15 cellular contexts compared by ENCODE assay signal in genomic region chr13:74070513-74070912, GRCh38.
DNase-seq lines count a peak whose midpoint lies in the region; ATAC-seq and TF ChIP-seq lines count a peak whose summit lies in the region.
"Had no signal": no experiment of that assay in that cellular context is flagged by ENCODE, and none has a peak within 500 bp of the region (broad histone marks: within the 10 kb centered on the region; RNA-seq: fewer than 3 reads in every experiment).

No MANE protein-coding gene starts in this region.

- H3K27me3 ChIP-seq in CD4-positive, alpha-beta T cell (ENCODE audit: control insufficient read depth, insufficient read depth, low read length): no peaks in the 10 kb centered on the region
- H3K27me3 ChIP-seq in dorsolateral prefrontal cortex: no peaks in the 10 kb centered on the region
- H3K27me3 ChIP-seq: BE2C, testis had no signal

- DNase-seq in CD4-positive, alpha-beta T cell: no peak
- peak; percentile 10 for DNase-seq in OCI-M1 (lab: John Stamatoyannopoulos, UW)
- no peak for DNase-seq in immature natural killer cell
- no peak for DNase-seq in NCI-H774 (lab: John Stamatoyannopoulos, UW)
- DNase-seq in dorsolateral prefrontal cortex: no peak
- DNase-seq in MCF 10A (ENCODE audit: unreplicated experiment): no peak
- no peak for DNase-seq in stimulated activated CD4-positive, alpha-beta T cell treated with anti-CD3 and anti-CD28 coated beads, Interleukin-4, amount 100 ng/mL, for 1 hour
- DNase-seq: BE2C, hippocampal formation, left cardiac atrium, testis had no signal

- POLR2A ChIA-PET in CD4-positive, alpha-beta T cell (lab: Charles Lee): interaction anchor here (1.0 to 2.5 kb wide), 16 partner anchors 9 to 305 kb away, joined by 3 to 31 read pairs (median 6); partner anchors contain the start of gene KLF12
- POLR2A ChIA-PET in MCF 10A (lab: Yijun Ruan, JAX): no interaction called here

- H3K9me3 Mint-ChIP-seq in CD4-positive, alpha-beta T cell: no peaks in the 10 kb centered on the region
- no peaks in the 10 kb centered on the region for H3K9me3 Mint-ChIP-seq in immature natural killer cell
- H3K9me3 Mint-ChIP-seq in MCF 10A (ENCODE audit: unreplicated experiment): no peaks in the 10 kb centered on the region

- no peaks in the 10 kb centered on the region for H3K9me3 ChIP-seq in CD4-positive, alpha-beta T cell (ENCODE audit: control insufficient read depth, low read length)
- H3K9me3 ChIP-seq: BE2C, prostate gland, testis had no signal

- no TSS peak for BruUV-seq in MCF 10A (replicated peaks; lab: Mats Ljungman, UMichigan)

- intact Hi-C loops in CD4-positive, alpha-beta T cell (cut with DNase I, micrococcal nuclease): loop anchor here (1.0 to 10.0 kb wide), 8 partner anchors 20 to 306 kb away; partner anchors contain the start of gene KLF12 (in 1 of the 2)
- intact Hi-C loops in dorsolateral prefrontal cortex (cut with DNase I): no loop called here
- intact Hi-C loops in MCF 10A (cut with micrococcal nuclease): no loop called here

- H3K27ac ChIP-seq in CD4-positive, alpha-beta T cell (ENCODE audit: low read depth, low read length): peak overlapping the region; percentile 17
- H3K27ac ChIP-seq in dorsolateral prefrontal cortex: no peak overlapping the region
- H3K27ac ChIP-seq: prostate gland, SK-N-MC, testis, VCaP had no signal

- peak; percentile 26 for ATAC-seq in CD4-positive, alpha-beta T cell (ENCODE audit: poor library complexity)
- peak; percentile 23 for ATAC-seq in GM18511 (IDR thresholded peaks at IDR 0.05; ENCODE audit: unreplicated experiment)
- ATAC-seq: left cardiac atrium had no signal

- no peaks in the 10 kb centered on the region for H3K27me3 Mint-ChIP-seq in CD4-positive, alpha-beta T cell
- no peaks in the 10 kb centered on the region for H3K27me3 Mint-ChIP-seq in immature natural killer cell (ENCODE audit: low read depth in 3 of 3)
- no peaks in the 10 kb centered on the region for H3K27me3 Mint-ChIP-seq in MCF 10A (ENCODE audit: insufficient read depth, unreplicated experiment)

- peaks cover 20% of the 10 kb centered on the region for H3K36me3 Mint-ChIP-seq in CD4-positive, alpha-beta T cell (ENCODE audit: low read depth)
- H3K36me3 Mint-ChIP-seq in immature natural killer cell: peaks cover 0 to 8% (median 0%) of the 10 kb centered on the region in 3 donors
- no peaks in the 10 kb centered on the region for H3K36me3 Mint-ChIP-seq in MCF 10A (ENCODE audit: insufficient read depth, unreplicated experiment)

- TF ChIP-seq CTCF in CD4-positive, alpha-beta T cell (IDR thresholded peaks at IDR 0.05): no peak
- no peak for TF ChIP-seq CTCF in dorsolateral prefrontal cortex (IDR thresholded peaks at IDR 0.05 in 54 of 56, conservative IDR thresholded peaks at IDR 0.05 in 2 of 56; ENCODE audit: low read depth in 1 of 56, partially characterized antibody in 56 of 56)
- no peak for TF ChIP-seq CTCF in MCF 10A (IDR thresholded peaks at IDR 0.05; ENCODE audit: unreplicated experiment)

- no peak overlapping the region for H3K4me3 ChIP-seq in dorsolateral prefrontal cortex
- H3K4me3 ChIP-seq: prostate gland, SK-N-MC, testis had no signal

- H3K27ac Mint-ChIP-seq in CD4-positive, alpha-beta T cell: peak overlapping the region; percentile 80
- peak overlapping the region; percentile 43 to 85 (median 77) for H3K27ac Mint-ChIP-seq in immature natural killer cell
- H3K27ac Mint-ChIP-seq in MCF 10A (ENCODE audit: low read depth, unreplicated experiment): no peak overlapping the region

- peaks cover 83% of the 10 kb centered on the region for H3K4me1 Mint-ChIP-seq in CD4-positive, alpha-beta T cell (ENCODE audit: low read depth)
- H3K4me1 Mint-ChIP-seq in immature natural killer cell (peaks cover 71 to 85% of the 10 kb centered on the region in 2 donors), MCF 10A (ENCODE audit: insufficient read depth, unreplicated experiment) (peaks cover 17% of the 10 kb centered on the region)

- CTCF ChIA-PET in CD4-positive, alpha-beta T cell (lab: Charles Lee): interaction anchor here (0.5 to 1.4 kb wide), 4 partner anchors 14 to 216 kb away, joined by 3 to 4 read pairs (median 3); no protein-coding TSS in a partner anchor
- CTCF ChIA-PET in MCF 10A (lab: Yijun Ruan, JAX): interaction anchor here (0.6 kb wide), 1 partner anchor 650 kb away, joined by 3 read pairs; no protein-coding TSS in a partner anchor

- H3K4me3 Mint-ChIP-seq in CD4-positive, alpha-beta T cell: peak overlapping the region; percentile 73
- H3K4me3 Mint-ChIP-seq in immature natural killer cell (peak overlapping the region; percentile 38 to 75 (median 69)), MCF 10A (ENCODE audit: unreplicated experiment) (no peak overlapping the region)

Comparison
In these comparisons a context has a peak if more than half of its experiments do, and no peak if none do; other contexts are left out.
1. intact Hi-C loops: an anchor here in CD4-positive, alpha-beta T cell (1.0 to 10.0 kb wide); none called in dorsolateral prefrontal cortex and MCF 10A.